Comparison of ENCODE assay signal across 1 cellular context in genomic region chr22:28951969-28952521, GRCh38.
TF ChIP-seq lines count a peak whose summit lies in the region.

No MANE protein-coding gene starts in this region.

TF ChIP-seq in HepG2, 621 proteins besides CTCF, POLR2A, EP300 and RAD21 (continued from another document):
- no peak for TF ChIP-seq AFF4 (CRISPR knock-in tag; IDR thresholded peaks at IDR 0.05)
- no peak for TF ChIP-seq ZNF776 (CRISPR knock-in tag; IDR thresholded peaks at IDR 0.05)
- TF ChIP-seq ZNF101 (CRISPR knock-in tag; IDR thresholded peaks at IDR 0.05; ENCODE audit: borderline replicate concordance, low read depth) = no peak
- no peak for TF ChIP-seq ZNF629 (CRISPR knock-in tag; conservative IDR thresholded peaks at IDR 0.05)
- no peak for TF ChIP-seq ZNF441 (CRISPR knock-in tag; IDR thresholded peaks at IDR 0.05; ENCODE audit: borderline replicate concordance)
- no peak for TF ChIP-seq ZNF879 (CRISPR knock-in tag; IDR thresholded peaks at IDR 0.05)
- TF ChIP-seq AHR (CRISPR knock-in tag; IDR thresholded peaks at IDR 0.05) = no peak
- no peak for TF ChIP-seq MED8 (CRISPR knock-in tag; IDR thresholded peaks at IDR 0.05; ENCODE audit: insufficient replicate concordance)
- TF ChIP-seq SALL2 (CRISPR knock-in tag; IDR thresholded peaks at IDR 0.05) = no peak
- TF ChIP-seq ZNF557 (CRISPR knock-in tag; IDR thresholded peaks at IDR 0.05) = no peak
- TF ChIP-seq AGO1 (IDR thresholded peaks at IDR 0.05; ENCODE audit: low read depth, low read length, poor library complexity, severe bottlenecking) = no peak
- no peak for TF ChIP-seq JUNB (CRISPR knock-in tag; IDR thresholded peaks at IDR 0.05; ENCODE audit: borderline replicate concordance)
- no peak for TF ChIP-seq ZNF607 (CRISPR knock-in tag; IDR thresholded peaks at IDR 0.05; ENCODE audit: borderline replicate concordance)
- TF ChIP-seq SKIL (CRISPR knock-in tag; IDR thresholded peaks at IDR 0.05; ENCODE audit: borderline replicate concordance) = no peak
- peak; percentile 49; the same call in 1 of the 2 replicates for TF ChIP-seq KMT2A (CRISPR knock-in tag; IDR thresholded peaks at IDR 0.05)
- no peak for TF ChIP-seq ZNF138 (CRISPR knock-in tag; IDR thresholded peaks at IDR 0.05; ENCODE audit: low read depth)
- TF ChIP-seq TIGD3 (CRISPR knock-in tag; IDR thresholded peaks at IDR 0.05; ENCODE audit: borderline replicate concordance) = no peak
- no peak for TF ChIP-seq FOXK1 (CRISPR knock-in tag; IDR thresholded peaks at IDR 0.05; ENCODE audit: borderline replicate concordance, low read depth)
- TF ChIP-seq MTA1 (CRISPR knock-in tag; IDR thresholded peaks at IDR 0.05; ENCODE audit: borderline replicate concordance) = no peak
- TF ChIP-seq ZBTB49 (CRISPR knock-in tag; IDR thresholded peaks at IDR 0.05; ENCODE audit: borderline replicate concordance) = no peak
- TF ChIP-seq ZNF530 (CRISPR knock-in tag; IDR thresholded peaks at IDR 0.05; ENCODE audit: low read depth) = no peak
- no peak for TF ChIP-seq ZNF619 (CRISPR knock-in tag; IDR thresholded peaks at IDR 0.05)
- TF ChIP-seq ZSCAN25 (CRISPR knock-in tag; IDR thresholded peaks at IDR 0.05) = no peak
- no peak for TF ChIP-seq RBAK (CRISPR knock-in tag; IDR thresholded peaks at IDR 0.05)
- TF ChIP-seq ZNF136 (CRISPR knock-in tag; IDR thresholded peaks at IDR 0.05; ENCODE audit: low read depth) = no peak
- TF ChIP-seq MYC (CRISPR knock-in tag; IDR thresholded peaks at IDR 0.05; ENCODE audit: borderline replicate concordance) = no peak
- peak; percentile 14; the same call in 1 of the 2 replicates for TF ChIP-seq RXRB (CRISPR knock-in tag; IDR thresholded peaks at IDR 0.05; ENCODE audit: borderline replicate concordance)
- TF ChIP-seq NONO (IDR thresholded peaks at IDR 0.05) = no peak
- TF ChIP-seq NONO (CRISPR knock-in tag; conservative IDR thresholded peaks at IDR 0.05) = no peak
TF ChIP-seq in HepG2: peak in this region for 24.
